In genomic region chr22:15911704-15912103, GRCh38 we compare ENCODE assay signal across 1 cellular context.
A peak's percentile ranks its signal among the peaks of the same experiment; 100 is the strongest.
DNase-seq lines count a peak whose midpoint lies in the region; ATAC-seq and TF ChIP-seq lines count a peak whose summit lies in the region.
"Not testable (repeated sequence)": the region's sequence is repeated elsewhere in the genome, so short reads cannot be mapped to it uniquely, and the experiment has no call there.

No MANE protein-coding gene starts in this region.

- H3K4me3 ChIP-seq in DND-41 (ENCODE audit: low read depth in 1 of 2, low read length in 2 of 2): not testable (repeated sequence)

- peaks cover 29% of the 10 kb centered on the region for H3K4me1 ChIP-seq in DND-41 (ENCODE audit: insufficient read depth, low read length)

- H3K9me3 ChIP-seq in DND-41 (ENCODE audit: insufficient read depth, low read length, severe bottlenecking): not testable (repeated sequence)

- not testable (repeated sequence) for H3K79me2 ChIP-seq in DND-41 (ENCODE audit: insufficient read depth, low read length)

- H3K9ac ChIP-seq in DND-41 (ENCODE audit: low read depth, low read length): peak overlapping the region; percentile 45; the same call in 1 of the 2 replicates

- H4K20me1 ChIP-seq in DND-41 (ENCODE audit: insufficient read depth, low read length): not testable (repeated sequence)

- H3K27me3 ChIP-seq in DND-41 (ENCODE audit: insufficient read depth, low read length, poor library complexity): not testable (repeated sequence)

- 0 out of 2 replicates have a peak overlapping the region, but pooled peaks have one; percentile 78 for H3K27ac ChIP-seq in DND-41 (ENCODE audit: low read length)

- not testable (repeated sequence) for H2AFZ ChIP-seq in DND-41 (ENCODE audit: low read depth, low read length)

- TF ChIP-seq CTCF in DND-41 (IDR thresholded peaks at IDR 0.05; ENCODE audit: borderline replicate concordance, extremely low read depth, low read length, poor library complexity, severe bottlenecking): not testable (repeated sequence)

- H3K36me3 ChIP-seq in DND-41 (ENCODE audit: insufficient read depth, low read length): not testable (repeated sequence)

- peak; percentile 55 for ATAC-seq in DND-41 (ENCODE audit: insufficient read depth, low read depth)

- not testable (repeated sequence) for H3K4me2 ChIP-seq in DND-41 (ENCODE audit: insufficient read depth, low read length)

- peak; percentile 83 for DNase-seq in DND-41
